In the genomic region with DNA sequence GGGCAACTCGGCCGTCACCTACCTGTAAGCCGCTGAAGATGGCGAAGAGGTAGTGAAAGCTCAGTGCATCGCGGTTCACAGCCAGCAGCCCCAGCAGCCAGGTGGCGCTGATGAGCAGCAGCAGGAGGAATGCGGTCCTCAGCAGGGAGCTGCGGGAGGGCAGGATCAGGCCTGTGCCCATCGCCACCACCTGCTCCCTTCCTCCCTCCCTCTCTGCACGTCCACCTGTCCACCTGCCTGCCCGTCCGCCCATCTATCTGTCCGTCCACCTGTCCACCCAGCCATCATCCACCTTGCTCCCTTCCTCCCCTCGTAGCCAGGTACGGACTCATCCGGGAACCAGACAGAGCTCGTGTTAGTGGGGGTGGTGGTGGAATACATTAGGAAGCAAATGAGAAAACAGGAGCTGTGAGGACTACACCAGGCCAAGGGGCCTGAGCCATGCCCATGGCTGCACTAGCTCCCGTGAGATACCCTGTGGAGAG, we compare ENCODE assay signal across 1 cellular context.
A peak's percentile ranks its signal among the peaks of the same experiment; 100 is the strongest.
TF ChIP-seq lines count a peak whose summit lies in the region.

No MANE protein-coding gene starts in this region.

TF ChIP-seq in HepG2, 621 proteins besides CTCF, POLR2A, EP300 and RAD21 (continued from another document and continues in another):
- TF ChIP-seq, protein P1, sequence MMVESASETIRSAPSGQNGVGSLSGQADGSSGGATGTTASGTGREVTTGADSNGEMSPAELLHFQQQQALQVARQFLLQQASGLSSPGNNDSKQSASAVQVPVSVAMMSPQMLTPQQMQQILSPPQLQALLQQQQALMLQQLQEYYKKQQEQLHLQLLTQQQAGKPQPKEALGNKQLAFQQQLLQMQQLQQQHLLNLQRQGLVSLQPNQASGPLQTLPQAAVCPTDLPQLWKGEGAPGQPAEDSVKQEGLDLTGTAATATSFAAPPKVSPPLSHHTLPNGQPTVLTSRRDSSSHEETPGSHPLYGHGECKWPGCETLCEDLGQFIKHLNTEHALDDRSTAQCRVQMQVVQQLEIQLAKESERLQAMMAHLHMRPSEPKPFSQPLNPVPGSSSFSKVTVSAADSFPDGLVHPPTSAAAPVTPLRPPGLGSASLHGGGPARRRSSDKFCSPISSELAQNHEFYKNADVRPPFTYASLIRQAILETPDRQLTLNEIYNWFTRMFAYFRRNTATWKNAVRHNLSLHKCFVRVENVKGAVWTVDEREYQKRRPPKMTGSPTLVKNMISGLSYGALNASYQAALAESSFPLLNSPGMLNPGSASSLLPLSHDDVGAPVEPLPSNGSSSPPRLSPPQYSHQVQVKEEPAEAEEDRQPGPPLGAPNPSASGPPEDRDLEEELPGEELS (CRISPR knock-in tag; IDR thresholded peaks at IDR 0.05): no peak
- TF ChIP-seq NR3C1 (CRISPR knock-in tag; IDR thresholded peaks at IDR 0.05): no peak
- TF ChIP-seq KDM5B (CRISPR knock-in tag; IDR thresholded peaks at IDR 0.05; ENCODE audit: borderline replicate concordance): peak; percentile 48; the same call in 1 of the 2 replicates
- TF ChIP-seq, protein P2, sequence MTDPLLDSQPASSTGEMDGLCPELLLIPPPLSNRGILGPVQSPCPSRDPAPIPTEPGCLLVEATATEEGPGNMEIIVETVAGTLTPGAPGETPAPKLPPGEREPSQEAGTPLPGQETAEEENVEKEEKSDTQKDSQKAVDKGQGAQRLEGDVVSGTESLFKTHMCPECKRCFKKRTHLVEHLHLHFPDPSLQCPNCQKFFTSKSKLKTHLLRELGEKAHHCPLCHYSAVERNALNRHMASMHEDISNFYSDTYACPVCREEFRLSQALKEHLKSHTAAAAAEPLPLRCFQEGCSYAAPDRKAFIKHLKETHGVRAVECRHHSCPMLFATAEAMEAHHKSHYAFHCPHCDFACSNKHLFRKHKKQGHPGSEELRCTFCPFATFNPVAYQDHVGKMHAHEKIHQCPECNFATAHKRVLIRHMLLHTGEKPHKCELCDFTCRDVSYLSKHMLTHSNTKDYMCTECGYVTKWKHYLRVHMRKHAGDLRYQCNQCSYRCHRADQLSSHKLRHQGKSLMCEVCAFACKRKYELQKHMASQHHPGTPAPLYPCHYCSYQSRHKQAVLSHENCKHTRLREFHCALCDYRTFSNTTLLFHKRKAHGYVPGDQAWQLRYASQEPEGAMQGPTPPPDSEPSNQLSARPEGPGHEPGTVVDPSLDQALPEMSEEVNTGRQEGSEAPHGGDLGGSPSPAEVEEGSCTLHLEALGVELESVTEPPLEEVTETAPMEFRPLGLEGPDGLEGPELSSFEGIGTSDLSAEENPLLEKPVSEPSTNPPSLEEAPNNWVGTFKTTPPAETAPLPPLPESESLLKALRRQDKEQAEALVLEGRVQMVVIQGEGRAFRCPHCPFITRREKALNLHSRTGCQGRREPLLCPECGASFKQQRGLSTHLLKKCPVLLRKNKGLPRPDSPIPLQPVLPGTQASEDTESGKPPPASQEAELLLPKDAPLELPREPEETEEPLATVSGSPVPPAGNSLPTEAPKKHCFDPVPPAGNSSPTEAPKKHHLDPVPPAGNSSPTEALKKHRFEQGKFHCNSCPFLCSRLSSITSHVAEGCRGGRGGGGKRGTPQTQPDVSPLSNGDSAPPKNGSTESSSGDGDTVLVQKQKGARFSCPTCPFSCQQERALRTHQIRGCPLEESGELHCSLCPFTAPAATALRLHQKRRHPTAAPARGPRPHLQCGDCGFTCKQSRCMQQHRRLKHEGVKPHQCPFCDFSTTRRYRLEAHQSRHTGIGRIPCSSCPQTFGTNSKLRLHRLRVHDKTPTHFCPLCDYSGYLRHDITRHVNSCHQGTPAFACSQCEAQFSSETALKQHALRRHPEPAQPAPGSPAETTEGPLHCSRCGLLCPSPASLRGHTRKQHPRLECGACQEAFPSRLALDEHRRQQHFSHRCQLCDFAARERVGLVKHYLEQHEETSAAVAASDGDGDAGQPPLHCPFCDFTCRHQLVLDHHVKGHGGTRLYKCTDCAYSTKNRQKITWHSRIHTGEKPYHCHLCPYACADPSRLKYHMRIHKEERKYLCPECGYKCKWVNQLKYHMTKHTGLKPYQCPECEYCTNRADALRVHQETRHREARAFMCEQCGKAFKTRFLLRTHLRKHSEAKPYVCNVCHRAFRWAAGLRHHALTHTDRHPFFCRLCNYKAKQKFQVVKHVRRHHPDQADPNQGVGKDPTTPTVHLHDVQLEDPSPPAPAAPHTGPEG (CRISPR knock-in tag; IDR thresholded peaks at IDR 0.05): 0 out of 2 replicates have a peak, but pooled peaks have one; percentile 11
- TF ChIP-seq ETV6 (CRISPR knock-in tag; conservative IDR thresholded peaks at IDR 0.05): no peak
- no peak for TF ChIP-seq ZNF713 (CRISPR knock-in tag; IDR thresholded peaks at IDR 0.05)
- TF ChIP-seq KDM4B (CRISPR knock-in tag; IDR thresholded peaks at IDR 0.05): no peak
- TF ChIP-seq TBX3 (IDR thresholded peaks at IDR 0.05; ENCODE audit: borderline replicate concordance): no peak
- TF ChIP-seq NCOR1 (IDR thresholded peaks at IDR 0.05; ENCODE audit: borderline replicate concordance, low read length): no peak
- TF ChIP-seq ZFP90 (CRISPR knock-in tag; IDR thresholded peaks at IDR 0.05; ENCODE audit: borderline replicate concordance): no peak
- no peak for TF ChIP-seq ZNF446 (CRISPR knock-in tag; IDR thresholded peaks at IDR 0.05)
- TF ChIP-seq SP4 (CRISPR knock-in tag; IDR thresholded peaks at IDR 0.05): no peak
- TF ChIP-seq HOXD1 (CRISPR knock-in tag; IDR thresholded peaks at IDR 0.05): no peak
- TF ChIP-seq MXI1 (IDR thresholded peaks at IDR 0.05; ENCODE audit: borderline replicate concordance, low read depth, low read length): 0 out of 3 replicates have a peak, but pooled peaks have one; percentile 16
- TF ChIP-seq ZZZ3 (CRISPR knock-in tag; IDR thresholded peaks at IDR 0.05; ENCODE audit: borderline replicate concordance): no peak
- no peak for TF ChIP-seq LCORL (IDR thresholded peaks at IDR 0.05)
- 0 out of 2 replicates have a peak, but pooled peaks have one; percentile 37 for TF ChIP-seq LCORL (CRISPR knock-in tag; IDR thresholded peaks at IDR 0.05)
- TF ChIP-seq ZNF788 (CRISPR knock-in tag; IDR thresholded peaks at IDR 0.05; ENCODE audit: borderline replicate concordance): peak; percentile 57; the same call in 1 of the 2 replicates
- TF ChIP-seq ZNF879 (CRISPR knock-in tag; IDR thresholded peaks at IDR 0.05): no peak
- no peak for TF ChIP-seq MTF1 (CRISPR knock-in tag; IDR thresholded peaks at IDR 0.05)
- TF ChIP-seq ZSCAN21 (CRISPR knock-in tag; IDR thresholded peaks at IDR 0.05; ENCODE audit: borderline replicate concordance): peak; percentile 53; the same call in 1 of the 2 replicates
- 0 out of 2 replicates have a peak, but pooled peaks have one; percentile 20 for TF ChIP-seq ZNF350 (CRISPR knock-in tag; IDR thresholded peaks at IDR 0.05; ENCODE audit: borderline replicate concordance, low read depth)
- no peak for TF ChIP-seq BRD4 (CRISPR knock-in tag; IDR thresholded peaks at IDR 0.05)
- peak; percentile 62; the same call in 1 of the 2 replicates for TF ChIP-seq ZNF331 (CRISPR knock-in tag; IDR thresholded peaks at IDR 0.05)
- no peak for TF ChIP-seq ZNF850 (CRISPR knock-in tag; conservative IDR thresholded peaks at IDR 0.05)
- TF ChIP-seq, protein P3, sequence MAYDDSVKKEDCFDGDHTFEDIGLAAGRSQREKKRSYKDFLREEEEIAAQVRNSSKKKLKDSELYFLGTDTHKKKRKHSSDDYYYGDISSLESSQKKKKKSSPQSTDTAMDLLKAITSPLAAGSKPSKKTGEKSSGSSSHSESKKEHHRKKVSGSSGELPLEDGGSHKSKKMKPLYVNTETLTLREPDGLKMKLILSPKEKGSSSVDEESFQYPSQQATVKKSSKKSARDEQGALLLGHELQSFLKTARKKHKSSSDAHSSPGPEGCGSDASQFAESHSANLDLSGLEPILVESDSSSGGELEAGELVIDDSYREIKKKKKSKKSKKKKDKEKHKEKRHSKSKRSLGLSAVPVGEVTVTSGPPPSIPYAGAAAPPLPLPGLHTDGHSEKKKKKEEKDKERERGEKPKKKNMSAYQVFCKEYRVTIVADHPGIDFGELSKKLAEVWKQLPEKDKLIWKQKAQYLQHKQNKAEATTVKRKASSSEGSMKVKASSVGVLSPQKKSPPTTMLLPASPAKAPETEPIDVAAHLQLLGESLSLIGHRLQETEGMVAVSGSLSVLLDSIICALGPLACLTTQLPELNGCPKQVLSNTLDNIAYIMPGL (CRISPR knock-in tag; IDR thresholded peaks at IDR 0.05; ENCODE audit: borderline replicate concordance in 1 of 2, low read depth in 1 of 2): peak; percentile 55 to 62; a peak in 2 of 4 replicates
- TF ChIP-seq PHF5A (CRISPR knock-in tag; IDR thresholded peaks at IDR 0.05; ENCODE audit: low read depth, unreplicated experiment): peak; percentile 70
- peak; percentile 59; the same call in 1 of the 2 replicates for TF ChIP-seq FOSL2 (CRISPR knock-in tag; IDR thresholded peaks at IDR 0.05)
- no peak for TF ChIP-seq KLF11 (CRISPR knock-in tag; IDR thresholded peaks at IDR 0.05)
- TF ChIP-seq ZNF563 (CRISPR knock-in tag; IDR thresholded peaks at IDR 0.05): no peak
- peak; percentile 23; the same call in 1 of the 2 replicates for TF ChIP-seq HOXA3 (CRISPR knock-in tag; IDR thresholded peaks at IDR 0.05)
- no peak; the same call in 1 of the 2 replicates for TF ChIP-seq TBX2 (CRISPR knock-in tag; IDR thresholded peaks at IDR 0.05; ENCODE audit: borderline replicate concordance)
- TF ChIP-seq ZNF792 (CRISPR knock-in tag; IDR thresholded peaks at IDR 0.05): 0 out of 2 replicates have a peak, but pooled peaks have one; percentile 34
- TF ChIP-seq KDM2A (CRISPR knock-in tag; IDR thresholded peaks at IDR 0.05; ENCODE audit: borderline replicate concordance, low read depth): peak; percentile 85; the same call in 1 of the 2 replicates
- TF ChIP-seq SP1 (IDR thresholded peaks at IDR 0.05): no peak
- no peak for TF ChIP-seq SP1 (CRISPR knock-in tag; IDR thresholded peaks at IDR 0.05)
- TF ChIP-seq SPEN (CRISPR knock-in tag; IDR thresholded peaks at IDR 0.05; ENCODE audit: low read depth): peak; percentile 63
- TF ChIP-seq SMC3 (IDR thresholded peaks at IDR 0.05; ENCODE audit: low read length): peak; percentile 86
- 0 out of 2 replicates have a peak, but pooled peaks have one; percentile 25 for TF ChIP-seq ZNF777 (CRISPR knock-in tag; IDR thresholded peaks at IDR 0.05)
- peak; percentile 71; the same call in 1 of the 2 replicates for TF ChIP-seq BORCS8-MEF2B (CRISPR knock-in tag; IDR thresholded peaks at IDR 0.05)
- TF ChIP-seq ZNF747 (CRISPR knock-in tag; IDR thresholded peaks at IDR 0.05; ENCODE audit: borderline replicate concordance): no peak
- no peak for TF ChIP-seq ZNF678 (CRISPR knock-in tag; IDR thresholded peaks at IDR 0.05)
- no peak for TF ChIP-seq ZNF251 (CRISPR knock-in tag; IDR thresholded peaks at IDR 0.05)
- no peak for TF ChIP-seq ZNF329 (CRISPR knock-in tag; IDR thresholded peaks at IDR 0.05; ENCODE audit: low read depth)
- TF ChIP-seq, protein P4, sequence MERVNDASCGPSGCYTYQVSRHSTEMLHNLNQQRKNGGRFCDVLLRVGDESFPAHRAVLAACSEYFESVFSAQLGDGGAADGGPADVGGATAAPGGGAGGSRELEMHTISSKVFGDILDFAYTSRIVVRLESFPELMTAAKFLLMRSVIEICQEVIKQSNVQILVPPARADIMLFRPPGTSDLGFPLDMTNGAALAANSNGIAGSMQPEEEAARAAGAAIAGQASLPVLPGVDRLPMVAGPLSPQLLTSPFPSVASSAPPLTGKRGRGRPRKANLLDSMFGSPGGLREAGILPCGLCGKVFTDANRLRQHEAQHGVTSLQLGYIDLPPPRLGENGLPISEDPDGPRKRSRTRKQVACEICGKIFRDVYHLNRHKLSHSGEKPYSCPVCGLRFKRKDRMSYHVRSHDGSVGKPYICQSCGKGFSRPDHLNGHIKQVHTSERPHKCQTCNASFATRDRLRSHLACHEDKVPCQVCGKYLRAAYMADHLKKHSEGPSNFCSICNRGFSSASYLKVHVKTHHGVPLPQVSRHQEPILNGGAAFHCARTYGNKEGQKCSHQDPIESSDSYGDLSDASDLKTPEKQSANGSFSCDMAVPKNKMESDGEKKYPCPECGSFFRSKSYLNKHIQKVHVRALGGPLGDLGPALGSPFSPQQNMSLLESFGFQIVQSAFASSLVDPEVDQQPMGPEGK (CRISPR knock-in tag; IDR thresholded peaks at IDR 0.05): 0 out of 2 replicates have a peak, but pooled peaks have one; percentile 36
- no peak for TF ChIP-seq ZFP36 (IDR thresholded peaks at IDR 0.05; ENCODE audit: borderline replicate concordance, low read depth, low read length, partially characterized antibody)
- TF ChIP-seq YY1 (IDR thresholded peaks at IDR 0.05; ENCODE audit: insufficient read depth, insufficient replicate concordance, low read depth, low read length): peak; percentile 53
- TF ChIP-seq FOXC1 (CRISPR knock-in tag; IDR thresholded peaks at IDR 0.05; ENCODE audit: borderline replicate concordance): no peak
- TF ChIP-seq, protein P5, sequence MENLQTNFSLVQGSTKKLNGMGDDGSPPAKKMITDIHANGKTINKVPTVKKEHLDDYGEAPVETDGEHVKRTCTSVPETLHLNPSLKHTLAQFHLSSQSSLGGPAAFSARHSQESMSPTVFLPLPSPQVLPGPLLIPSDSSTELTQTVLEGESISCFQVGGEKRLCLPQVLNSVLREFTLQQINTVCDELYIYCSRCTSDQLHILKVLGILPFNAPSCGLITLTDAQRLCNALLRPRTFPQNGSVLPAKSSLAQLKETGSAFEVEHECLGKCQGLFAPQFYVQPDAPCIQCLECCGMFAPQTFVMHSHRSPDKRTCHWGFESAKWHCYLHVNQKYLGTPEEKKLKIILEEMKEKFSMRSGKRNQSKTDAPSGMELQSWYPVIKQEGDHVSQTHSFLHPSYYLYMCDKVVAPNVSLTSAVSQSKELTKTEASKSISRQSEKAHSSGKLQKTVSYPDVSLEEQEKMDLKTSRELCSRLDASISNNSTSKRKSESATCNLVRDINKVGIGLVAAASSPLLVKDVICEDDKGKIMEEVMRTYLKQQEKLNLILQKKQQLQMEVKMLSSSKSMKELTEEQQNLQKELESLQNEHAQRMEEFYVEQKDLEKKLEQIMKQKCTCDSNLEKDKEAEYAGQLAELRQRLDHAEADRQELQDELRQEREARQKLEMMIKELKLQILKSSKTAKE (CRISPR knock-in tag; IDR thresholded peaks at IDR 0.05; ENCODE audit: borderline replicate concordance): no peak
- TF ChIP-seq SAP130 (CRISPR knock-in tag; IDR thresholded peaks at IDR 0.05; ENCODE audit: low read depth): peak; percentile 43; the same call in 1 of the 2 replicates
- TF ChIP-seq, protein P6, sequence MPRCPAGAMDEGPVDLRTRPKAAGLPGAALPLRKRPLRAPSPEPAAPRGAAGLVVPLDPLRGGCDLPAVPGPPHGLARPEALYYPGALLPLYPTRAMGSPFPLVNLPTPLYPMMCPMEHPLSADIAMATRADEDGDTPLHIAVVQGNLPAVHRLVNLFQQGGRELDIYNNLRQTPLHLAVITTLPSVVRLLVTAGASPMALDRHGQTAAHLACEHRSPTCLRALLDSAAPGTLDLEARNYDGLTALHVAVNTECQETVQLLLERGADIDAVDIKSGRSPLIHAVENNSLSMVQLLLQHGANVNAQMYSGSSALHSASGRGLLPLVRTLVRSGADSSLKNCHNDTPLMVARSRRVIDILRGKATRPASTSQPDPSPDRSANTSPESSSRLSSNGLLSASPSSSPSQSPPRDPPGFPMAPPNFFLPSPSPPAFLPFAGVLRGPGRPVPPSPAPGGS (CRISPR knock-in tag; IDR thresholded peaks at IDR 0.05): no peak
- TF ChIP-seq ZFX (CRISPR knock-in tag; IDR thresholded peaks at IDR 0.05; ENCODE audit: low read depth): peak; percentile 65; the same call in 1 of the 2 replicates
- TF ChIP-seq ZMYM4 (CRISPR knock-in tag; IDR thresholded peaks at IDR 0.05): no peak
- no peak for TF ChIP-seq MAFK (conservative IDR thresholded peaks at IDR 0.05 in 1 of 2, IDR thresholded peaks at IDR 0.05 in 1 of 2; ENCODE audit: low read length in 2 of 2)
